Comparison of ENCODE assay signal across 11 cellular contexts in genomic region chr15:40955141-40955903, GRCh38. TPM values are rescaled to one million over a fixed set of nuclear protein-coding genes. Genes with fewer than 3 reads are reported as not detected.
DNase-seq lines count a peak whose midpoint lies in the region; ATAC-seq and TF ChIP-seq lines count a peak whose summit lies in the region.
"Had no signal": no experiment of that assay in that cellular context is flagged by ENCODE, and none has a peak within 500 bp of the region (broad histone marks: within the 10 kb centered on the region; RNA-seq: fewer than 3 reads in every experiment).

No MANE protein-coding gene starts in this region.

- CTCF ChIA-PET in WTC11 (lab: Charles Lee) = interaction anchor here (0.7 to 9.6 kb wide), 4 partner anchors 13 to 546 kb away, joined by 3 to 99 read pairs (median 6); partner anchors contain the start of gene DLL4

- H3K9me3 Mint-ChIP-seq in WTC11 = no peaks in the 10 kb centered on the region

- peaks cover 10% of the 10 kb centered on the region for H3K36me3 Mint-ChIP-seq in WTC11

- peak overlapping the region; percentile 83 for H3K4me3 Mint-ChIP-seq in WTC11

- intact Hi-C loops in Right ventricle myocardium superior (cut with DNase I) (no loop called here), left ventricle myocardium superior (cut with micrococcal nuclease) (no loop called here)

- POLR2A ChIA-PET in WTC11 (lab: Charles Lee) = interaction anchor here (0.5 to 4.6 kb wide), 5 partner anchors 8 to 247 kb away, joined by 3 to 80 read pairs (median 22); partner anchors contain the start of gene DLL4

- peaks cover 48% of the 10 kb centered on the region for H3K4me1 Mint-ChIP-seq in WTC11

- H3K4me3 ChIP-seq in right atrium auricular region (no peak overlapping the region), stomach smooth muscle (ENCODE audit: low read length in 2 of 2) (no peak overlapping the region)

- H3K9me3 ChIP-seq in right atrium auricular region = no peaks in the 10 kb centered on the region
- H3K9me3 ChIP-seq in stomach smooth muscle (ENCODE audit: control insufficient read depth in 2 of 2, low read length in 2 of 2) = no peaks in the 10 kb centered on the region
- H3K9me3 ChIP-seq: neutrophil had no signal

- H3K27ac ChIP-seq in right atrium auricular region (peak overlapping the region; percentile 70 to 88), stomach smooth muscle (ENCODE audit: low read length) (peak overlapping the region; percentile 91)
- H3K27ac ChIP-seq: neutrophil had no signal

- no peak for TF ChIP-seq CTCF in WTC11 (IDR thresholded peaks at IDR 0.05)
- TF ChIP-seq CTCF in right atrium auricular region (IDR thresholded peaks at IDR 0.05) = no peak
- TF ChIP-seq CTCF in GM20000 (IDR thresholded peaks at IDR 0.05; ENCODE audit: extremely low read depth, missing control alignments) = no peak

- H3K36me3 ChIP-seq in right atrium auricular region (no peaks in the 10 kb centered on the region), stomach smooth muscle (ENCODE audit: control insufficient read depth in 2 of 2, insufficient read depth in 2 of 2, low read length in 2 of 2) (no peaks in the 10 kb centered on the region)
- H3K36me3 ChIP-seq: neutrophil had no signal

- no peaks in the 10 kb centered on the region for H3K27me3 Mint-ChIP-seq in WTC11 (ENCODE audit: low read depth)

- H3K27me3 ChIP-seq in right atrium auricular region = no peaks in the 10 kb centered on the region
- no peaks in the 10 kb centered on the region for H3K27me3 ChIP-seq in stomach smooth muscle (ENCODE audit: control insufficient read depth in 1 of 2, insufficient read depth in 2 of 2, low read length in 2 of 2)

- peaks cover 0 to 41% of the 10 kb centered on the region in 2 donors for H3K4me1 ChIP-seq in right atrium auricular region
- peaks cover 46% of the 10 kb centered on the region for H3K4me1 ChIP-seq in stomach smooth muscle (ENCODE audit: control insufficient read depth, insufficient read depth, low read length)

- peak overlapping the region in 1 of 2 donors; percentile 48 for H3K9ac ChIP-seq in stomach smooth muscle (ENCODE audit: low read length in 2 of 2)

- H3K27ac Mint-ChIP-seq in WTC11 = no peak overlapping the region

- DNase-seq in Right ventricle myocardium superior (peak; percentile 12), left ventricle myocardium superior (no peak), WTC11 (ENCODE audit: low spot score) (no peak), right atrium auricular region (ENCODE audit: low spot score) (no peak), superior temporal gyrus (ENCODE audit: extremely low spot score) (no peak), DMS153 treated with DMSO at 0.1 percent for 48 hours (lab: John Stamatoyannopoulos, UW; ENCODE audit: unreplicated experiment) (no peak), GM20000 (ENCODE audit: low spot score) (no peak)
- DNase-seq: KG1; stimulated activated CD4-positive, alpha-beta T cell treated with anti-CD3 and anti-CD28 coated beads, Interleukin-4, amount 100 ng/mL, for 4 hours had no signal

- no peak for ATAC-seq in Right ventricle myocardium superior (ENCODE audit: poor library complexity)
- no peak for ATAC-seq in left ventricle myocardium superior
- no peak for ATAC-seq in WTC11

TF ChIP-seq in WTC11, 78 proteins besides CTCF, POLR2A, EP300 and RAD21:
- TF ChIP-seq ZNF232 (CRISPR knock-in tag; IDR thresholded peaks at IDR 0.05) (no peak), ZNF317 (CRISPR knock-in tag; IDR thresholded peaks at IDR 0.05; ENCODE audit: borderline replicate concordance, low read depth) (no peak), PRRX2 (CRISPR knock-in tag; IDR thresholded peaks at IDR 0.05) (no peak), MAX (CRISPR knock-in tag; IDR thresholded peaks at IDR 0.05) (no peak), SMAD4 (CRISPR knock-in tag; IDR thresholded peaks at IDR 0.05) (no peak), ZNF671 (CRISPR knock-in tag; IDR thresholded peaks at IDR 0.05) (no peak)
- TF ChIP-seq, protein P1, sequence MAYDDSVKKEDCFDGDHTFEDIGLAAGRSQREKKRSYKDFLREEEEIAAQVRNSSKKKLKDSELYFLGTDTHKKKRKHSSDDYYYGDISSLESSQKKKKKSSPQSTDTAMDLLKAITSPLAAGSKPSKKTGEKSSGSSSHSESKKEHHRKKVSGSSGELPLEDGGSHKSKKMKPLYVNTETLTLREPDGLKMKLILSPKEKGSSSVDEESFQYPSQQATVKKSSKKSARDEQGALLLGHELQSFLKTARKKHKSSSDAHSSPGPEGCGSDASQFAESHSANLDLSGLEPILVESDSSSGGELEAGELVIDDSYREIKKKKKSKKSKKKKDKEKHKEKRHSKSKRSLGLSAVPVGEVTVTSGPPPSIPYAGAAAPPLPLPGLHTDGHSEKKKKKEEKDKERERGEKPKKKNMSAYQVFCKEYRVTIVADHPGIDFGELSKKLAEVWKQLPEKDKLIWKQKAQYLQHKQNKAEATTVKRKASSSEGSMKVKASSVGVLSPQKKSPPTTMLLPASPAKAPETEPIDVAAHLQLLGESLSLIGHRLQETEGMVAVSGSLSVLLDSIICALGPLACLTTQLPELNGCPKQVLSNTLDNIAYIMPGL (CRISPR knock-in tag; IDR thresholded peaks at IDR 0.05) = 0 out of 2 replicates have a peak, but pooled peaks have one; percentile 41
- TF ChIP-seq, protein P2, sequence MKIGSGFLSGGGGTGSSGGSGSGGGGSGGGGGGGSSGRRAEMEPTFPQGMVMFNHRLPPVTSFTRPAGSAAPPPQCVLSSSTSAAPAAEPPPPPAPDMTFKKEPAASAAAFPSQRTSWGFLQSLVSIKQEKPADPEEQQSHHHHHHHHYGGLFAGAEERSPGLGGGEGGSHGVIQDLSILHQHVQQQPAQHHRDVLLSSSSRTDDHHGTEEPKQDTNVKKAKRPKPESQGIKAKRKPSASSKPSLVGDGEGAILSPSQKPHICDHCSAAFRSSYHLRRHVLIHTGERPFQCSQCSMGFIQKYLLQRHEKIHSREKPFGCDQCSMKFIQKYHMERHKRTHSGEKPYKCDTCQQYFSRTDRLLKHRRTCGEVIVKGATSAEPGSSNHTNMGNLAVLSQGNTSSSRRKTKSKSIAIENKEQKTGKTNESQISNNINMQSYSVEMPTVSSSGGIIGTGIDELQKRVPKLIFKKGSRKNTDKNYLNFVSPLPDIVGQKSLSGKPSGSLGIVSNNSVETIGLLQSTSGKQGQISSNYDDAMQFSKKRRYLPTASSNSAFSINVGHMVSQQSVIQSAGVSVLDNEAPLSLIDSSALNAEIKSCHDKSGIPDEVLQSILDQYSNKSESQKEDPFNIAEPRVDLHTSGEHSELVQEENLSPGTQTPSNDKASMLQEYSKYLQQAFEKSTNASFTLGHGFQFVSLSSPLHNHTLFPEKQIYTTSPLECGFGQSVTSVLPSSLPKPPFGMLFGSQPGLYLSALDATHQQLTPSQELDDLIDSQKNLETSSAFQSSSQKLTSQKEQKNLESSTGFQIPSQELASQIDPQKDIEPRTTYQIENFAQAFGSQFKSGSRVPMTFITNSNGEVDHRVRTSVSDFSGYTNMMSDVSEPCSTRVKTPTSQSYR (CRISPR knock-in tag; IDR thresholded peaks at IDR 0.05) = no peak

RNA-seq across cellular contexts. Expression of gene CHAC1, which starts 2.1 kb away (rescaled TPM):
- total RNA-seq in Right ventricle myocardium superior (0.46 TPM), left ventricle myocardium superior (2.2 TPM), WTC11 (2021) (17.2 to 31.0 TPM (median 17.7 TPM) in 3 replicates), right atrium auricular region (10 to 100 TPM; 11.9 to 36.1 TPM)

RNA-seq across cellular contexts. Expression of gene DLL4, which starts 26.2 kb away (rescaled TPM):
- total RNA-seq in Right ventricle myocardium superior = 10.7 TPM
- 11.6 TPM for total RNA-seq in left ventricle myocardium superior
- total RNA-seq in WTC11 (2021) = 0.94 to 1.6 TPM (median 1.1 TPM) in 3 replicates
- 1 to 10 TPM; 7.5 to 9.8 TPM for total RNA-seq in right atrium auricular region
